ENCODE assay signal across 34 cellular contexts in genomic region chr19:42989851-42990250, GRCh38. TPM values are rescaled to one million over a fixed set of nuclear protein-coding genes. Genes with fewer than 3 reads are reported as not detected.
A peak's percentile ranks its signal among the peaks of the same experiment; 100 is the strongest.
DNase-seq lines count a peak whose midpoint lies in the region; ATAC-seq and TF ChIP-seq lines count a peak whose summit lies in the region.
"Had no signal": no experiment of that assay in that cellular context is flagged by ENCODE, and none has a peak within 500 bp of the region (broad histone marks: within the 10 kb centered on the region; RNA-seq: fewer than 3 reads in every experiment).

No MANE protein-coding gene starts in this region.

- no peak overlapping the region for H3K4me2 ChIP-seq in fibroblast of lung (ENCODE audit: extremely low read depth, insufficient read depth, low read length)
- no peak overlapping the region for H3K4me2 ChIP-seq in hepatocyte

- peaks cover 0 to 8% (median 0%) of the 10 kb centered on the region in 9 donors for H3K9me3 Mint-ChIP-seq in naive thymus-derived CD8-positive, alpha-beta T cell
- H3K9me3 Mint-ChIP-seq: activated naive CD4-positive, alpha-beta T cell treated with anti-CD3 and anti-CD28 coated beads, Interleukin-2, amount 10 ng/mL, durations not matched to agents 7 days and 5 days had no signal

- 62% methylated on average over 7 of the region's 7 CpGs for WGBS in hepatocyte (ENCODE audit: low lambda C conversion rate, missing lambda C conversion rate)

- POLR2A ChIA-PET in naive thymus-derived CD8-positive, alpha-beta T cell (lab: Charles Lee) = no interaction called here

- H3K79me2 ChIP-seq in fibroblast of lung (ENCODE audit: control insufficient read depth, insufficient read depth, low read length) (no peaks in the 10 kb centered on the region), hepatocyte (no peaks in the 10 kb centered on the region)

- TF ChIP-seq CTCF in fibroblast of lung (conservative IDR thresholded peaks at IDR 0.05 in 1 of 2, IDR thresholded peaks at IDR 0.05 in 1 of 2; ENCODE audit: low read depth in 1 of 2, low read length in 2 of 2) = no peak
- TF ChIP-seq CTCF in hepatocyte (IDR thresholded peaks at IDR 0.05; ENCODE audit: poor library complexity) = no peak

- DNase-seq in DMS53 treated with DMSO at 0.1 percent for 48 hours (lab: John Stamatoyannopoulos, UW; ENCODE audit: unreplicated experiment) = peak; percentile 8
- peak; percentile 89 for DNase-seq in NCI-H1105 treated with DMSO at 0.1 percent for 48 hours (lab: John Stamatoyannopoulos, UW)
- peak; percentile 34 for DNase-seq in NCI-H774 (lab: John Stamatoyannopoulos, UW)
- DNase-seq in fibroblast of lung (ENCODE audit: low read depth in 2 of 2) = peak; percentile 0 to 19
- DNase-seq in foreskin melanocyte = no peak
- no peak for DNase-seq in naive thymus-derived CD8-positive, alpha-beta T cell
- DNase-seq in hepatocyte (ENCODE audit: low spot score) = no peak
- DNase-seq: activated CD4-positive, alpha-beta T cell treated with anti-CD3 and anti-CD28 coated beads, Interleukin-2, amount 50 U/mL, for 4 hours; activated CD4-positive, CD25-positive, alpha-beta regulatory T cell; activated naive CD4-positive, alpha-beta T cell treated with anti-CD3 and anti-CD28 coated beads, Interleukin-2, amount 10 ng/mL, durations not matched to agents 7 days and 5 days; amygdala; effector memory CD8-positive, alpha-beta T cell; gastrocnemius medialis; mesenchymal stem cell; NCI-H2227 treated with DMSO at 0.1 percent for 48 hours; PC-3; SIG-M5; stimulated activated CD4-positive, alpha-beta T cell treated with anti-CD3 and anti-CD28 coated beads, Interleukin-12 subunit alpha, Interleukin-12 subunit beta, amount 100 ng/mL, for 4 hours; stimulated activated CD4-positive, alpha-beta T cell treated with anti-CD3 and anti-CD28 coated beads, Interleukin-4, amount 100 ng/mL, for 24 hours; SW 1271; upper lobe of right lung had no signal

- no peaks in the 10 kb centered on the region for H3K36me3 Mint-ChIP-seq in naive thymus-derived CD8-positive, alpha-beta T cell
- H3K36me3 Mint-ChIP-seq: activated naive CD4-positive, alpha-beta T cell treated with anti-CD3 and anti-CD28 coated beads, Interleukin-2, amount 10 ng/mL, durations not matched to agents 7 days and 5 days; CD14-positive monocyte; stimulated activated memory B cell treated with anti-CD40 and anti-IgM and Interleukin-4, amounts not matched to agents 10 μg/mL and 1 μg/mL and 100 μg/mL, for 72 hours had no signal

- H3K4me3 Mint-ChIP-seq in naive thymus-derived CD8-positive, alpha-beta T cell = no peak overlapping the region
- H3K4me3 Mint-ChIP-seq: activated naive CD4-positive, alpha-beta T cell treated with anti-CD3 and anti-CD28 coated beads, Interleukin-2, amount 10 ng/mL, durations not matched to agents 7 days and 5 days; CD14-positive monocyte; effector memory CD8-positive, alpha-beta T cell; stimulated activated memory B cell treated with anti-CD40 and anti-IgM and Interleukin-4, amounts not matched to agents 10 μg/mL and 1 μg/mL and 100 μg/mL, for 72 hours had no signal

- H3K27me3 ChIP-seq in fibroblast of lung (ENCODE audit: control insufficient read depth, insufficient read depth, low read length) (no peaks in the 10 kb centered on the region), hepatocyte (no peaks in the 10 kb centered on the region)
- H3K27me3 ChIP-seq: gastrocnemius medialis, suprapubic skin, upper lobe of right lung had no signal

- H2AFZ ChIP-seq in fibroblast of lung (ENCODE audit: low read length) (no peak overlapping the region), hepatocyte (no peak overlapping the region)

- H3K27ac ChIP-seq in fibroblast of lung (ENCODE audit: insufficient read depth, low read length) (no peak overlapping the region), hepatocyte (no peak overlapping the region)
- H3K27ac ChIP-seq: coronary artery, gastrocnemius medialis, suprapubic skin, upper lobe of right lung had no signal

- ATAC-seq in naive thymus-derived CD8-positive, alpha-beta T cell = no peak
- ATAC-seq: effector memory CD8-positive, alpha-beta T cell; esophagus mucosa; gastrocnemius medialis; HCT116; K562; left lobe of liver; PC-3; sciatic nerve; stimulated activated memory B cell treated with anti-CD40 and anti-IgM and Interleukin-4, amounts not matched to agents 10 μg/mL and 1 μg/mL and 100 μg/mL, for 72 hours; upper lobe of right lung had no signal

- H3K9me2 ChIP-seq in hepatocyte (replicated peaks; ENCODE audit: insufficient read depth) = no peaks in the 10 kb centered on the region

- H3K9me3 ChIP-seq in fibroblast of lung (ENCODE audit: control insufficient read depth, insufficient read depth, low read depth, low read length) (no peaks in the 10 kb centered on the region), hepatocyte (ENCODE audit: low read depth) (no peaks in the 10 kb centered on the region)
- H3K9me3 ChIP-seq: gastrocnemius medialis, suprapubic skin, upper lobe of right lung had no signal

- no peaks in the 10 kb centered on the region for H3K36me3 ChIP-seq in fibroblast of lung (ENCODE audit: control insufficient read depth, insufficient read depth, low read length)
- H3K36me3 ChIP-seq in hepatocyte (replicated peaks; ENCODE audit: insufficient read depth, low read depth) = no peaks in the 10 kb centered on the region
- H3K36me3 ChIP-seq: gastrocnemius medialis, suprapubic skin, upper lobe of right lung had no signal

- H3K27ac Mint-ChIP-seq in naive thymus-derived CD8-positive, alpha-beta T cell = no peak overlapping the region
- H3K27ac Mint-ChIP-seq: activated naive CD4-positive, alpha-beta T cell treated with anti-CD3 and anti-CD28 coated beads, Interleukin-2, amount 10 ng/mL, durations not matched to agents 7 days and 5 days; effector memory CD8-positive, alpha-beta T cell; stimulated activated memory B cell treated with anti-CD40 and anti-IgM and Interleukin-4, amounts not matched to agents 10 μg/mL and 1 μg/mL and 100 μg/mL, for 72 hours had no signal

- no peak overlapping the region for H3K9ac ChIP-seq in fibroblast of lung (ENCODE audit: insufficient read depth, low read length)

- no peak overlapping the region for H3K4me3 ChIP-seq in fibroblast of lung (replicated peaks in 1 of 4; ENCODE audit: control extremely low read depth in 1 of 4, insufficient read depth in 1 of 4, low read depth in 3 of 4, low read length in 4 of 4)
- no peak overlapping the region for H3K4me3 ChIP-seq in hepatocyte
- H3K4me3 ChIP-seq: coronary artery, gastrocnemius medialis, K562, suprapubic skin, upper lobe of right lung had no signal

- H4K20me1 ChIP-seq in fibroblast of lung (ENCODE audit: control insufficient read depth, extremely low read depth, insufficient read depth, low read length) = no peaks in the 10 kb centered on the region
- no peaks in the 10 kb centered on the region for H4K20me1 ChIP-seq in hepatocyte (ENCODE audit: insufficient read depth, poor library complexity, severe bottlenecking)

- H3K4me1 ChIP-seq in fibroblast of lung (ENCODE audit: control insufficient read depth, extremely low read depth, insufficient read depth, low read length) = peaks cover 5% of the 10 kb centered on the region
- no peaks in the 10 kb centered on the region for H3K4me1 ChIP-seq in hepatocyte (ENCODE audit: insufficient read depth)
- H3K4me1 ChIP-seq: gastrocnemius medialis, suprapubic skin, upper lobe of right lung had no signal

- H3K27me3 Mint-ChIP-seq in naive thymus-derived CD8-positive, alpha-beta T cell = peaks cover 7 to 59% (median 25%) of the 10 kb centered on the region in 5 donors
- H3K27me3 Mint-ChIP-seq: activated naive CD4-positive, alpha-beta T cell treated with anti-CD3 and anti-CD28 coated beads, Interleukin-2, amount 10 ng/mL, durations not matched to agents 7 days and 5 days had no signal

- no peaks in the 10 kb centered on the region for H3K4me1 Mint-ChIP-seq in naive thymus-derived CD8-positive, alpha-beta T cell
- H3K4me1 Mint-ChIP-seq: activated naive CD4-positive, alpha-beta T cell treated with anti-CD3 and anti-CD28 coated beads, Interleukin-2, amount 10 ng/mL, durations not matched to agents 7 days and 5 days; CD14-positive monocyte; stimulated activated memory B cell treated with anti-CD40 and anti-IgM and Interleukin-4, amounts not matched to agents 10 μg/mL and 1 μg/mL and 100 μg/mL, for 72 hours had no signal

RNA-seq across cellular contexts. Expression of gene PSG11, which starts 36.4 kb away (rescaled TPM):
- total RNA-seq in fibroblast of lung = not detected in 2 replicates
- 0.25 and 0.48 TPM in 2 replicates for polyA plus RNA-seq in fibroblast of lung
- 0.21 and 0.37 TPM in 2 replicates for polyA plus RNA-seq in fibroblast of lung (2012)
- polyA minus RNA-seq in fibroblast of lung (ENCODE audit: low replicate concordance) = 1.3 TPM in 1 of 2 replicates, not detected in the other
- total RNA-seq in naive thymus-derived CD8-positive, alpha-beta T cell = not detected
- polyA plus RNA-seq in naive thymus-derived CD8-positive, alpha-beta T cell = not detected
- total RNA-seq in hepatocyte = not detected in 2 replicates
- polyA plus RNA-seq in hepatocyte = not detected in 2 replicates
- total RNA-seq: cardiac septum, esophagus mucosa, gastrocnemius medialis, HT1080, K562, left lobe of liver, MCF 10A, PC-3, posterior vena cava, sciatic nerve, suprapubic skin, upper lobe of right lung had no signal
- polyA plus RNA-seq: CD14-positive monocyte, K562 had no signal

RNA-seq across cellular contexts. Expression of gene PSG7, which starts 52.8 kb away (rescaled TPM):
- total RNA-seq in fibroblast of lung = not detected in 2 replicates
- polyA plus RNA-seq in fibroblast of lung = 0.66 and 1.1 TPM in 2 replicates
- 0.48 and 0.63 TPM in 2 replicates for polyA plus RNA-seq in fibroblast of lung (2012)
- polyA minus RNA-seq in fibroblast of lung (ENCODE audit: low replicate concordance) = not detected in 2 replicates
- total RNA-seq in naive thymus-derived CD8-positive, alpha-beta T cell = not detected
- not detected for polyA plus RNA-seq in naive thymus-derived CD8-positive, alpha-beta T cell
- total RNA-seq in hepatocyte = not detected in 2 replicates
- polyA plus RNA-seq in hepatocyte = not detected in 2 replicates
- total RNA-seq: cardiac septum, esophagus mucosa, gastrocnemius medialis, K562, left lobe of liver, MCF 10A, PC-3, posterior vena cava, sciatic nerve, upper lobe of right lung had no signal
- polyA plus RNA-seq: CD14-positive monocyte, K562 had no signal

Comparison
In these comparisons a context has a peak if more than half of its experiments do, and no peak if none do; other contexts are left out.
1. DNase-seq: peak in DMS53 treated with DMSO at 0.1 percent for 48 hours (single experiment), NCI-H1105 treated with DMSO at 0.1 percent for 48 hours (single experiment), NCI-H774 (single experiment) and fibroblast of lung (2 of 2); none in foreskin melanocyte (single experiment), naive thymus-derived CD8-positive, alpha-beta T cell (0 of 10) and hepatocyte (single experiment).